In genomic region chrX:2630935-2631742, GRCh38 we compare ENCODE assay signal across 1 cellular context.
TF ChIP-seq lines count a peak whose summit lies in the region.

No MANE protein-coding gene starts in this region.

TF ChIP-seq in GM12878, 131 proteins besides CTCF, POLR2A, EP300 and RAD21:
- TF ChIP-seq ZBTB40 (IDR thresholded peaks at IDR 0.05; ENCODE audit: borderline replicate concordance) (peak; percentile 55; the same call in 1 of the 2 replicates), ETV6 (conservative IDR thresholded peaks at IDR 0.05 in 1 of 2, IDR thresholded peaks at IDR 0.05 in 1 of 2; ENCODE audit: borderline replicate concordance in 1 of 2, low read depth in 1 of 2) (peak in 1 of 2 experiments; percentile 11; a peak in 1 of 4 replicates), NR2C1 (IDR thresholded peaks at IDR 0.05) (peak; percentile 80), GABPA (IDR thresholded peaks at IDR 0.05; ENCODE audit: low read depth) (peak; percentile 69; the same call in 1 of the 2 replicates)
